Comparison of ENCODE assay signal across 15 cellular contexts in genomic region chr12:53965251-53966069, GRCh38. TPM values are rescaled to one million over a fixed set of nuclear protein-coding genes. Genes with fewer than 3 reads are reported as not detected.
DNase-seq lines count a peak whose midpoint lies in the region; ATAC-seq and TF ChIP-seq lines count a peak whose summit lies in the region.
"Had no signal": no experiment of that assay in that cellular context is flagged by ENCODE, and none has a peak within 500 bp of the region (broad histone marks: within the 10 kb centered on the region; RNA-seq: fewer than 3 reads in every experiment).

No MANE protein-coding gene starts in this region.

- peaks cover 8% of the 10 kb centered on the region for H3K36me3 Mint-ChIP-seq in activated naive CD4-positive, alpha-beta T cell treated with anti-CD3 and anti-CD28 coated beads, Interleukin-2, amount 50 U/mL, for 24 hours
- no peaks in the 10 kb centered on the region for H3K36me3 Mint-ChIP-seq in activated naive CD4-positive, alpha-beta T cell treated with anti-CD3 and anti-CD28 coated beads for 36 hours (ENCODE audit: low read depth)
- no peaks in the 10 kb centered on the region for H3K36me3 Mint-ChIP-seq in activated B cell treated with CpG ODN at 0.5 μM for 24 hours (ENCODE audit: low read depth)

- H3K27me3 ChIP-seq in muscle layer of colon (ENCODE audit: control insufficient read depth in 1 of 2, insufficient read depth in 2 of 2, low read length in 2 of 2) (peaks cover 62 to 98% of the 10 kb centered on the region in 2 donors), vagina (peaks cover 11% of the 10 kb centered on the region)

- POLR2A ChIA-PET in activated B cell treated with CpG ODN at 0.5 μM for 24 hours (lab: Charles Lee), result no interaction called here

- peaks cover 39% of the 10 kb centered on the region for H3K4me1 Mint-ChIP-seq in activated naive CD4-positive, alpha-beta T cell treated with anti-CD3 and anti-CD28 coated beads, Interleukin-2, amount 50 U/mL, for 24 hours
- peaks cover 31% of the 10 kb centered on the region for H3K4me1 Mint-ChIP-seq in activated naive CD4-positive, alpha-beta T cell treated with anti-CD3 and anti-CD28 coated beads for 36 hours (ENCODE audit: low read depth)
- H3K4me1 Mint-ChIP-seq in activated B cell treated with CpG ODN at 0.5 μM for 24 hours, result peaks cover 24% of the 10 kb centered on the region

- H3K4me1 ChIP-seq in muscle layer of colon (ENCODE audit: insufficient read depth, low read length), result peaks cover 11% of the 10 kb centered on the region
- no peaks in the 10 kb centered on the region for H3K4me1 ChIP-seq in vagina
- H3K4me1 ChIP-seq in mucosa of descending colon (ENCODE audit: low read depth), result no peaks in the 10 kb centered on the region

- intact Hi-C loops in activated naive CD4-positive, alpha-beta T cell treated with anti-CD3 and anti-CD28 coated beads for 36 hours (cut with micrococcal nuclease), result loop anchor here (5.0 kb wide), 1 partner anchor 33 kb away; no protein-coding TSS in a partner anchor
- intact Hi-C loops in activated B cell treated with CpG ODN at 0.5 μM for 24 hours (cut with micrococcal nuclease), result loop anchor here (10.0 kb wide), 1 partner anchor 271 kb away; no protein-coding TSS in a partner anchor
- intact Hi-C loops in vagina (cut with DNase I), result no loop called here
- intact Hi-C loops in left ventricle myocardium superior (cut with micrococcal nuclease), result no loop called here
- intact Hi-C loops in mucosa of descending colon (cut with DNase I, micrococcal nuclease), result no loop called here

- peak overlapping the region in 1 of 2 donors; percentile 49 for H3K4me3 ChIP-seq in muscle layer of colon (ENCODE audit: low read depth in 1 of 2, low read length in 2 of 2)
- peak overlapping the region; percentile 6 to 19 for H3K4me3 ChIP-seq in vagina
- H3K4me3 ChIP-seq in mucosa of descending colon, result no peak overlapping the region

- H3K9me3 ChIP-seq in muscle layer of colon (ENCODE audit: low read length) (no peaks in the 10 kb centered on the region), vagina (no peaks in the 10 kb centered on the region), mucosa of descending colon (no peaks in the 10 kb centered on the region)
- H3K9me3 ChIP-seq: testis had no signal

- CTCF ChIA-PET in activated naive CD4-positive, alpha-beta T cell treated with anti-CD3 and anti-CD28 coated beads for 36 hours (lab: Charles Lee), result interaction anchor here (0.8 kb wide), 1 partner anchor 133 kb away, joined by 3 read pairs; no protein-coding TSS in a partner anchor
- CTCF ChIA-PET in activated B cell treated with CpG ODN at 0.5 μM for 24 hours (lab: Charles Lee), result no interaction called here

- H3K4me3 Mint-ChIP-seq in activated naive CD4-positive, alpha-beta T cell treated with anti-CD3 and anti-CD28 coated beads, Interleukin-2, amount 50 U/mL, for 24 hours, result peak overlapping the region; percentile 8
- no peak overlapping the region for H3K4me3 Mint-ChIP-seq in activated naive CD4-positive, alpha-beta T cell treated with anti-CD3 and anti-CD28 coated beads for 36 hours
- peak overlapping the region; percentile 16 for H3K4me3 Mint-ChIP-seq in activated B cell treated with CpG ODN at 0.5 μM for 24 hours

- peaks cover 78% of the 10 kb centered on the region for H3K27me3 Mint-ChIP-seq in activated naive CD4-positive, alpha-beta T cell treated with anti-CD3 and anti-CD28 coated beads, Interleukin-2, amount 50 U/mL, for 24 hours
- H3K27me3 Mint-ChIP-seq in activated naive CD4-positive, alpha-beta T cell treated with anti-CD3 and anti-CD28 coated beads for 36 hours (ENCODE audit: low read depth), result peaks cover 85% of the 10 kb centered on the region
- peaks cover 76% of the 10 kb centered on the region for H3K27me3 Mint-ChIP-seq in activated B cell treated with CpG ODN at 0.5 μM for 24 hours

- ATAC-seq in activated B cell treated with CpG ODN at 0.5 μM for 24 hours (ENCODE audit: low read depth) (no peak), left ventricle myocardium superior (no peak), mucosa of descending colon (no peak)

- H3K27ac ChIP-seq in muscle layer of colon (ENCODE audit: low read depth, low read length), result peak overlapping the region; percentile 30
- no peak overlapping the region for H3K27ac ChIP-seq in vagina
- H3K27ac ChIP-seq: C4-2B, epithelial cell of prostate, testis had no signal

- H3K36me3 ChIP-seq in muscle layer of colon (ENCODE audit: insufficient read depth, low read length) (no peaks in the 10 kb centered on the region), vagina (no peaks in the 10 kb centered on the region), mucosa of descending colon (ENCODE audit: low read depth) (no peaks in the 10 kb centered on the region)

- H3K27ac Mint-ChIP-seq in activated naive CD4-positive, alpha-beta T cell treated with anti-CD3 and anti-CD28 coated beads, Interleukin-2, amount 50 U/mL, for 24 hours, result peak overlapping the region; percentile 65
- H3K27ac Mint-ChIP-seq in activated naive CD4-positive, alpha-beta T cell treated with anti-CD3 and anti-CD28 coated beads for 36 hours, result no peak overlapping the region
- peak overlapping the region; percentile 53 for H3K27ac Mint-ChIP-seq in activated B cell treated with CpG ODN at 0.5 μM for 24 hours

- peak overlapping the region; percentile 65 for H3K9ac ChIP-seq in muscle layer of colon (ENCODE audit: low read length)

- no peak for TF ChIP-seq POLR2A in vagina (IDR thresholded peaks at IDR 0.05)

- H3K9me3 Mint-ChIP-seq in activated naive CD4-positive, alpha-beta T cell treated with anti-CD3 and anti-CD28 coated beads, Interleukin-2, amount 50 U/mL, for 24 hours, result peaks cover 7% of the 10 kb centered on the region
- H3K9me3 Mint-ChIP-seq in activated naive CD4-positive, alpha-beta T cell treated with anti-CD3 and anti-CD28 coated beads for 36 hours, result no peaks in the 10 kb centered on the region
- H3K9me3 Mint-ChIP-seq in activated B cell treated with CpG ODN at 0.5 μM for 24 hours, result peaks cover 4% of the 10 kb centered on the region

- DNase-seq in activated naive CD4-positive, alpha-beta T cell treated with anti-CD3 and anti-CD28 coated beads for 36 hours, result no peak
- DNase-seq in activated B cell treated with CpG ODN at 0.5 μM for 24 hours (no peak), vagina (ENCODE audit: extremely low spot score in 2 of 2) (no peak), left ventricle myocardium superior (no peak), GF-D8 (lab: John Stamatoyannopoulos, UW) (no peak), mucosa of descending colon (no peak)
- DNase-seq: activated CD4-positive, alpha-beta T cell treated with anti-CD3 and anti-CD28 coated beads, Interleukin-2, amount 50 U/mL, for 1 hour; NCI-H2081; stimulated activated CD4-positive, alpha-beta T cell treated with anti-CD3 and anti-CD28 coated beads, Interleukin-4, amount 100 ng/mL, for 24 hours; testis had no signal

- TF ChIP-seq CTCF in activated B cell treated with CpG ODN at 0.5 μM for 24 hours (IDR thresholded peaks at IDR 0.05) (no peak), vagina (IDR thresholded peaks at IDR 0.05) (no peak), mucosa of descending colon (IDR thresholded peaks at IDR 0.05) (no peak)

RNA-seq across cellular contexts. Expression of gene HOXC11, which starts 7.5 kb away (rescaled TPM):
- not detected for total RNA-seq in activated naive CD4-positive, alpha-beta T cell treated with anti-CD3 and anti-CD28 coated beads for 36 hours
- total RNA-seq in activated B cell treated with CpG ODN at 0.5 μM for 24 hours, result not detected in 2 replicates
- not detected for total RNA-seq in vagina
- not detected for total RNA-seq in left ventricle myocardium superior
- total RNA-seq in mucosa of descending colon, result not detected
- total RNA-seq: omental fat pad had no signal

RNA-seq across cellular contexts. Expression of gene HOTAIR, which starts 9.3 kb away (rescaled TPM):
- not detected for total RNA-seq in activated naive CD4-positive, alpha-beta T cell treated with anti-CD3 and anti-CD28 coated beads for 36 hours
- total RNA-seq in activated B cell treated with CpG ODN at 0.5 μM for 24 hours, result not detected in 2 replicates
- total RNA-seq in vagina, result not detected
- total RNA-seq in left ventricle myocardium superior, result not detected
- total RNA-seq in mucosa of descending colon, result not detected

RNA-seq across cellular contexts. Expression of gene HOXC12, which starts 10.8 kb away (rescaled TPM):
- total RNA-seq in activated naive CD4-positive, alpha-beta T cell treated with anti-CD3 and anti-CD28 coated beads for 36 hours, result not detected
- not detected in 2 replicates for total RNA-seq in activated B cell treated with CpG ODN at 0.5 μM for 24 hours
- total RNA-seq in vagina, result not detected
- total RNA-seq in left ventricle myocardium superior, result not detected
- total RNA-seq in mucosa of descending colon, result not detected
- total RNA-seq: omental fat pad had no signal

RNA-seq across cellular contexts. Expression of gene HOXC10, which starts 19.5 kb away (rescaled TPM):
- total RNA-seq in activated naive CD4-positive, alpha-beta T cell treated with anti-CD3 and anti-CD28 coated beads for 36 hours, result not detected
- not detected in 2 replicates for total RNA-seq in activated B cell treated with CpG ODN at 0.5 μM for 24 hours
- total RNA-seq in vagina, result not detected
- total RNA-seq in left ventricle myocardium superior, result not detected
- total RNA-seq in mucosa of descending colon, result not detected
- total RNA-seq: omental fat pad had no signal

RNA-seq across cellular contexts. Expression of gene HOXC13, which starts 26.8 kb away (rescaled TPM):
- total RNA-seq in activated naive CD4-positive, alpha-beta T cell treated with anti-CD3 and anti-CD28 coated beads for 36 hours, result not detected
- total RNA-seq in activated B cell treated with CpG ODN at 0.5 μM for 24 hours (not detected in 2 replicates), vagina (not detected), left ventricle myocardium superior (not detected), mucosa of descending colon (not detected)
- total RNA-seq: omental fat pad had no signal

Comparison
In these comparisons a context has a peak if more than half of its experiments do, and no peak if none do; other contexts are left out.
1. intact Hi-C loops: an anchor here in activated naive CD4-positive, alpha-beta T cell treated with anti-CD3 and anti-CD28 coated beads for 36 hours (5.0 kb wide) and activated B cell treated with CpG ODN at 0.5 μM for 24 hours (10.0 kb wide); none called in vagina, left ventricle myocardium superior and mucosa of descending colon.